Comparison of ENCODE assay signal across 16 cellular contexts in genomic region chr2:226845717-226846116, GRCh38. TPM values are rescaled to one million over a fixed set of nuclear protein-coding genes. Genes with fewer than 3 reads are reported as not detected.
DNase-seq lines count a peak whose midpoint lies in the region; ATAC-seq and TF ChIP-seq lines count a peak whose summit lies in the region.
"Had no signal": no experiment of that assay in that cellular context is flagged by ENCODE, and none has a peak within 500 bp of the region (broad histone marks: within the 10 kb centered on the region; RNA-seq: fewer than 3 reads in every experiment).

No MANE protein-coding gene starts in this region.

- 0 out of 2 replicates have a peak, but pooled peaks cover 6% of the 10 kb centered on the region for H3K9me3 ChIP-seq in SK-N-SH
- no peaks in the 10 kb centered on the region for H3K9me3 ChIP-seq in smooth muscle cell (replicated peaks; ENCODE audit: low read depth)
- no peaks in the 10 kb centered on the region for H3K9me3 ChIP-seq in thyroid gland
- H3K9me3 ChIP-seq: adrenal gland, Peyer's patch had no signal

- no peak; the same call in 2 of the 3 replicates for ATAC-seq in SK-N-SH treated with all-trans-retinoic acid at 6 μM for 48 hours
- ATAC-seq in HG02623 (IDR thresholded peaks at IDR 0.05; ENCODE audit: unreplicated experiment): peak; percentile 50
- peak; percentile 40 for ATAC-seq in HG03469 (IDR thresholded peaks at IDR 0.05; ENCODE audit: unreplicated experiment)
- ATAC-seq: activated CD4-positive, CD25-positive, alpha-beta regulatory T cell treated with anti-CD3 and anti-CD28 coated beads, Interleukin-2, amount 50 U/mL, for 24 hours; stimulated activated naive CD8-positive, alpha-beta T cell treated with anti-CD3 and anti-CD28 coated beads, Interleukin-15, Interleukin-2, amounts not matched to agents 100 U/mL and 50 U/mL, for 24 hours had no signal

- intact Hi-C loops in thyroid gland (cut with DNase I): no loop called here

- H3K4me2 ChIP-seq in SK-N-SH: no peak overlapping the region
- no peak overlapping the region for H3K4me2 ChIP-seq in smooth muscle cell

- H3K27ac ChIP-seq in SK-N-SH (ENCODE audit: low read depth in 2 of 2, low read length in 1 of 2) (no peak overlapping the region), smooth muscle cell (ENCODE audit: low read depth) (no peak overlapping the region), thyroid gland (no peak overlapping the region)
- H3K27ac ChIP-seq: 22Rv1, adrenal gland, Peyer's patch had no signal

- H4K20me1 ChIP-seq in SK-N-SH (ENCODE audit: insufficient read depth): no peaks in the 10 kb centered on the region
- peaks cover 5% of the 10 kb centered on the region for H4K20me1 ChIP-seq in smooth muscle cell (ENCODE audit: low read depth)

- no peak overlapping the region for H2AFZ ChIP-seq in SK-N-SH (ENCODE audit: low read depth)
- no peak overlapping the region for H2AFZ ChIP-seq in smooth muscle cell (ENCODE audit: low read depth)

- H3K36me3 ChIP-seq in SK-N-SH (replicated peaks in 1 of 2; ENCODE audit: control insufficient read depth in 1 of 2, insufficient read depth in 2 of 2, low read length in 1 of 2): peaks cover 0 to 16% of the 10 kb centered on the region in 2 experiments
- H3K36me3 ChIP-seq in smooth muscle cell (ENCODE audit: low read depth): no peaks in the 10 kb centered on the region
- no peaks in the 10 kb centered on the region for H3K36me3 ChIP-seq in thyroid gland
- H3K36me3 ChIP-seq: adrenal gland, Peyer's patch had no signal

- no peak for TF ChIP-seq POLR2A in thyroid gland (IDR thresholded peaks at IDR 0.05)

- TF ChIP-seq CTCF in SK-N-SH (IDR thresholded peaks at IDR 0.05) (no peak), smooth muscle cell (IDR thresholded peaks at IDR 0.05; ENCODE audit: borderline replicate concordance, insufficient read depth, poor library complexity, severe bottlenecking) (no peak), thyroid gland (IDR thresholded peaks at IDR 0.05) (no peak)

- 83% methylated on average over 1 of the region's 1 CpG for WGBS in SK-N-SH (ENCODE audit: low lambda C conversion rate)
- WGBS in smooth muscle cell (ENCODE audit: low lambda C conversion rate): 97% methylated on average over 1 of the region's 1 CpG
- WGBS in thyroid gland, 2 donors: 98% methylated on average over 1 of the region's 1 CpG

- peaks cover 14% of the 10 kb centered on the region for H3K79me2 ChIP-seq in SK-N-SH (ENCODE audit: insufficient read depth)
- H3K79me2 ChIP-seq in smooth muscle cell (ENCODE audit: low read depth): peaks cover 9% of the 10 kb centered on the region

- no peak for TF ChIP-seq RAD21 in SK-N-SH (IDR thresholded peaks at IDR 0.05; ENCODE audit: low read length)

- no peaks in the 10 kb centered on the region for H3K9me2 ChIP-seq in SK-N-SH

- H3K4me3 ChIP-seq in SK-N-SH (ENCODE audit: low read depth in 2 of 2, low read length in 1 of 2) (no peak overlapping the region), smooth muscle cell (no peak overlapping the region), thyroid gland (replicated peaks in 1 of 3) (no peak overlapping the region)
- H3K4me3 ChIP-seq: adrenal gland, Peyer's patch had no signal

- H3K9ac ChIP-seq in SK-N-SH (no peak overlapping the region), smooth muscle cell (ENCODE audit: low read depth) (no peak overlapping the region)

- POLR2A ChIA-PET in SK-N-SH (lab: Yijun Ruan, JAX): no interaction called here

- peaks cover 0 to 7% of the 10 kb centered on the region in 2 experiments; a peak in 1 of 4 replicates for H3K4me1 ChIP-seq in SK-N-SH (ENCODE audit: control insufficient read depth in 1 of 2, insufficient read depth in 2 of 2, low read depth in 1 of 2, low read length in 1 of 2)
- H3K4me1 ChIP-seq in smooth muscle cell (ENCODE audit: low read depth): no peaks in the 10 kb centered on the region
- no peaks in the 10 kb centered on the region for H3K4me1 ChIP-seq in thyroid gland

- H3K27me3 ChIP-seq in SK-N-SH (ENCODE audit: insufficient read depth): no peaks in the 10 kb centered on the region
- H3K27me3 ChIP-seq in smooth muscle cell (ENCODE audit: low read depth): no peaks in the 10 kb centered on the region
- H3K27me3 ChIP-seq in thyroid gland: no peaks in the 10 kb centered on the region
- H3K27me3 ChIP-seq: adrenal gland, Peyer's patch had no signal

- DNase-seq in SK-N-SH (no peak), smooth muscle cell (lab: John Stamatoyannopoulos, UW; ENCODE audit: unreplicated experiment) (no peak), NCI-H2196 (lab: John Stamatoyannopoulos, UW; ENCODE audit: unreplicated experiment) (no peak), thyroid gland (no peak), middle frontal gyrus (ENCODE audit: extremely low spot score, low spot score) (no peak)
- DNase-seq: activated T-cell treated with anti-CD3 and anti-CD28 coated beads, Interleukin-2, amount 50 U/mL, for 24 hours; adrenal gland; IMR-90; kidney; Peyer's patch; stimulated activated naive CD8-positive, alpha-beta T cell treated with anti-CD3 and anti-CD28 coated beads, Interleukin-15, Interleukin-2, amounts not matched to agents 100 U/mL and 50 U/mL, for 24 hours had no signal

- no peaks in the 10 kb centered on the region for H3F3A ChIP-seq in SK-N-SH (replicated peaks; ENCODE audit: insufficient read depth)
- no peaks in the 10 kb centered on the region for H3F3A ChIP-seq in smooth muscle cell (ENCODE audit: low read depth)

- TF ChIP-seq EP300 in SK-N-SH (IDR thresholded peaks at IDR 0.05; ENCODE audit: borderline replicate concordance in 1 of 2, low read depth in 1 of 2, low read length in 1 of 2): no peak

- CTCF ChIA-PET in SK-N-SH (lab: Yijun Ruan, JAX): interaction anchor here (1.2 kb wide), 1 partner anchor 43 kb away, joined by 3 read pairs; no protein-coding TSS in a partner anchor

TF ChIP-seq in SK-N-SH treated with all-trans-retinoic acid at 6 μM for 48 hours, 23 proteins besides CTCF, POLR2A, EP300 and RAD21 (continues in another document):
- no peak for TF ChIP-seq TOX (CRISPR knock-in tag; IDR thresholded peaks at IDR 0.05; ENCODE audit: borderline replicate concordance)
- no peak for TF ChIP-seq ZFP30 (CRISPR knock-in tag; IDR thresholded peaks at IDR 0.05)
- peak; percentile 58; the same call in 1 of the 2 replicates for TF ChIP-seq ISL1 (CRISPR knock-in tag; IDR thresholded peaks at IDR 0.05)
- no peak for TF ChIP-seq GLIS3 (CRISPR knock-in tag; IDR thresholded peaks at IDR 0.05)
- TF ChIP-seq CSDC2 (CRISPR knock-in tag; IDR thresholded peaks at IDR 0.05): no peak

TF ChIP-seq in SK-N-SH, 30 proteins besides CTCF, POLR2A, EP300 and RAD21:
- no peak for TF ChIP-seq MAX (IDR thresholded peaks at IDR 0.05; ENCODE audit: low read depth)
- no peak for TF ChIP-seq NRF1 (IDR thresholded peaks at IDR 0.05; ENCODE audit: low read depth, low read length)
- no peak for TF ChIP-seq RCOR1 (IDR thresholded peaks at IDR 0.05; ENCODE audit: low read length)
- no peak for TF ChIP-seq SMC3 (IDR thresholded peaks at IDR 0.05; ENCODE audit: low read depth, low read length)
- TF ChIP-seq GATA2 (CRISPR knock-in tag; IDR thresholded peaks at IDR 0.05): no peak
- TF ChIP-seq RXRA (IDR thresholded peaks at IDR 0.05; ENCODE audit: borderline replicate concordance, low read depth): no peak
- TF ChIP-seq JUND (IDR thresholded peaks at IDR 0.05): no peak
- no peak for TF ChIP-seq ZBTB33 (IDR thresholded peaks at IDR 0.05; ENCODE audit: borderline replicate concordance, low read depth)
- no peak for TF ChIP-seq GABPA (IDR thresholded peaks at IDR 0.05; ENCODE audit: low read depth)
- TF ChIP-seq RFX5 (IDR thresholded peaks at IDR 0.05; ENCODE audit: low read length): no peak

RNA-seq across cellular contexts. Expression of gene RHBDD1, which starts 9.9 kb away (rescaled TPM):
- polyA plus RNA-seq in SK-N-SH (2012; rRNA removed) (10.3 and 10.8 TPM in 2 replicates), smooth muscle cell (11.3 and 12.8 TPM in 2 replicates)
- polyA plus RNA-seq in SK-N-SH (2012; cell fraction: cytosol; rRNA removed): 10.6 and 11.0 TPM in 2 replicates
- 7.6 and 11.7 TPM in 2 replicates for polyA plus RNA-seq in SK-N-SH (2012; cell fraction: nucleus; rRNA removed)
- total RNA-seq in smooth muscle cell (20.7 and 28.3 TPM in 2 replicates), thyroid gland (10 to 100 TPM; 17.2 to 36.5 (median 26.2) TPM)

RNA-seq across cellular contexts. Expression of gene IRS1, which starts 46.1 kb away (rescaled TPM):
- polyA plus RNA-seq in SK-N-SH (2012; rRNA removed): 15.8 and 16.5 TPM in 2 replicates
- 10.2 and 14.6 TPM in 2 replicates for polyA plus RNA-seq in SK-N-SH (2012; cell fraction: cytosol; rRNA removed)
- 11.7 and 14.7 TPM in 2 replicates for polyA plus RNA-seq in SK-N-SH (2012; cell fraction: nucleus; rRNA removed)
- total RNA-seq in smooth muscle cell: 14.3 and 14.6 TPM in 2 replicates
- polyA plus RNA-seq in smooth muscle cell: 8.6 and 9.4 TPM in 2 replicates
- 100 to 1,000 TPM in 2 of 4 donors, 10 to 100 TPM in 2; 61.9 to 166 (median 98.7) TPM for total RNA-seq in thyroid gland
